8 cellular contexts compared by ENCODE assay signal in genomic region chr16:2671193-2671592, GRCh38. TPM values are rescaled to one million over a fixed set of nuclear protein-coding genes. Genes with fewer than 3 reads are reported as not detected.
DNase-seq lines count a peak whose midpoint lies in the region; ATAC-seq, FAIRE-seq and TF ChIP-seq lines count a peak whose summit lies in the region.
"Not testable (repeated sequence)": the region's sequence is repeated elsewhere in the genome, so short reads cannot be mapped to it uniquely, and the experiment has no call there.

No MANE protein-coding gene starts in this region.

- H3K4me1 ChIP-seq in Caco-2 = not testable (repeated sequence)
- peaks cover 11% of the 10 kb centered on the region for H3K4me1 ChIP-seq in astrocyte (ENCODE audit: insufficient read depth, low read length)
- H3K4me1 ChIP-seq in testis = peaks cover 13% of the 10 kb centered on the region

- not testable (repeated sequence) for H3K36me3 Mint-ChIP-seq in Caco-2 (ENCODE audit: insufficient read depth, unreplicated experiment)
- H3K36me3 Mint-ChIP-seq in astrocyte (ENCODE audit: low read depth, unreplicated experiment) (peaks cover 10% of the 10 kb centered on the region), naive B cell (peaks cover 0 to 11% of the 10 kb centered on the region in 2 donors)

- not testable (repeated sequence) for H3K4me3 ChIP-seq in Caco-2 (ENCODE audit: low read depth, low read length); astrocyte (ENCODE audit: insufficient read depth, low read depth, low read length); testis

- H3K36me3 ChIP-seq in Caco-2 (ENCODE audit: control insufficient read depth, insufficient read depth, low read length); astrocyte (ENCODE audit: insufficient read depth, low read length); testis (ENCODE audit: low read depth, missing control alignments): not testable (repeated sequence)

- TF ChIP-seq CTCF in Caco-2 (IDR thresholded peaks at IDR 0.05; ENCODE audit: insufficient read depth in 1 of 2, low read depth in 1 of 2, low read length in 1 of 2, severe bottlenecking in 1 of 2, unreplicated experiment in 1 of 2) = peak; percentile 25 to 39
- TF ChIP-seq CTCF in GM20000 (IDR thresholded peaks at IDR 0.05; ENCODE audit: extremely low read depth, missing control alignments) = peak; percentile 47
- TF ChIP-seq CTCF in astrocyte (IDR thresholded peaks at IDR 0.05; ENCODE audit: insufficient read depth, low read depth, low read length) = peak; percentile 10
- peak in 1 of 3 experiments; percentile 34 for TF ChIP-seq CTCF in testis (IDR thresholded peaks at IDR 0.05)

- not testable (repeated sequence) for H3K4me3 Mint-ChIP-seq in Caco-2 (ENCODE audit: unreplicated experiment); astrocyte (ENCODE audit: unreplicated experiment)
- peak overlapping the region in 4 of 8 donors; percentile 12 to 82 (median 52) for H3K4me3 Mint-ChIP-seq in naive B cell

- H3K9me3 ChIP-seq in Caco-2; astrocyte (ENCODE audit: insufficient read depth, low read depth, low read length); testis: not testable (repeated sequence)

- not testable (repeated sequence) for H3K27ac ChIP-seq in astrocyte (ENCODE audit: low read depth, low read length); testis

- not testable (repeated sequence) for H3K4me1 Mint-ChIP-seq in Caco-2 (ENCODE audit: low read depth, unreplicated experiment)
- H3K4me1 Mint-ChIP-seq in astrocyte (ENCODE audit: low read depth, unreplicated experiment) (peaks cover 16% of the 10 kb centered on the region), naive B cell (peaks cover 13 to 33% (median 25%) of the 10 kb centered on the region in 3 donors)

- not testable (repeated sequence) for H3K4me2 ChIP-seq in astrocyte (ENCODE audit: low read length)

- not testable (repeated sequence) for H4K20me1 ChIP-seq in astrocyte (ENCODE audit: insufficient read depth, low read length)

- H3K9me3 Mint-ChIP-seq in Caco-2 (ENCODE audit: unreplicated experiment); astrocyte (ENCODE audit: unreplicated experiment); naive B cell: not testable (repeated sequence)

- not testable (repeated sequence) for H3K27me3 Mint-ChIP-seq in Caco-2 (ENCODE audit: insufficient read depth, unreplicated experiment); astrocyte (ENCODE audit: low read depth, unreplicated experiment); naive B cell

- intact Hi-C loops in Caco-2 (cut with micrococcal nuclease; ENCODE audit: unreplicated experiment); testis (cut with DNase I; ENCODE audit: low total_unique reads): not testable (repeated sequence)

- H3K79me2 ChIP-seq in astrocyte (ENCODE audit: insufficient read depth, low read length) = not testable (repeated sequence)

- not testable (repeated sequence) for FAIRE-seq in astrocyte (lab: Jason Lieb, UNC)

- DNase-seq in Caco-2 (peak in 1 of 2 experiments; percentile 43), OCI-M1 (lab: John Stamatoyannopoulos, UW) (peak; percentile 10), erythroblast (lab: John Stamatoyannopoulos, UW) (peak; percentile 31 to 36), testis (peak; percentile 60)
- DNase-seq in GM20000 (ENCODE audit: low spot score); astrocyte (ENCODE audit: low read depth); naive B cell: not testable (repeated sequence)
- DNase-seq in activated CD4-positive, alpha-beta T cell treated with anti-CD3 and anti-CD28 coated beads, Interleukin-2, amount 50 U/mL, for 48 hours = peak; percentile 54 to 65

- H3K27me3 ChIP-seq in Caco-2 (replicated peaks; ENCODE audit: control insufficient read depth, insufficient read depth, low read length); astrocyte (ENCODE audit: insufficient read depth, low read length); testis: not testable (repeated sequence)

- H3K9ac ChIP-seq in astrocyte (ENCODE audit: low read length) = not testable (repeated sequence)

- CTCF ChIA-PET in Caco-2 (lab: Charles Lee) = not testable (repeated sequence)

- not testable (repeated sequence) for ATAC-seq in naive B cell (ENCODE audit: low read depth in 2 of 2)

- POLR2A ChIA-PET in Caco-2 (lab: Charles Lee) = not testable (repeated sequence)

- BruUV-seq in Caco-2 (replicated peaks; lab: Mats Ljungman, UMichigan) = not testable (repeated sequence)

- not testable (repeated sequence) for TF ChIP-seq POLR2A in erythroblast (IDR thresholded peaks at IDR 0.05; ENCODE audit: low read length); testis (IDR thresholded peaks at IDR 0.05)

- H3K27ac Mint-ChIP-seq in Caco-2 (ENCODE audit: unreplicated experiment); astrocyte (ENCODE audit: unreplicated experiment): not testable (repeated sequence)
- H3K27ac Mint-ChIP-seq in naive B cell = peak overlapping the region in 5 of 6 donors; percentile 33 to 95 (median 59)

- WGBS in testis, 2 donors = 65 to 73% methylated on average over 2 to 10 of the region's 10 CpGs

- not testable (repeated sequence) for H2AFZ ChIP-seq in astrocyte (ENCODE audit: low read depth, low read length)

RNA-seq across cellular contexts. Expression of gene KCTD5, which starts 11.1 kb away (rescaled TPM):
- total RNA-seq in Caco-2 (2022) = 30.4 and 33.3 TPM in 2 replicates
- 53.0 and 55.4 TPM in 2 replicates for total RNA-seq in astrocyte
- polyA plus RNA-seq in naive B cell (ENCODE audit: low read depth in 6 of 6) = 10 to 100 TPM; 18.3 to 27.5 (median 22.3) TPM
- 10 to 100 TPM; 63.9 to 72.2 TPM for total RNA-seq in testis
- 33.3 TPM for polyA plus RNA-seq in testis (ENCODE audit: insufficient read depth, low read depth, low replicate concordance)

RNA-seq across cellular contexts. Expression of gene PRSS27, which starts 48.8 kb away (rescaled TPM):
- 0.72 and 1.1 TPM in 2 replicates for total RNA-seq in Caco-2 (2022)
- 2.3 and 3.0 TPM in 2 replicates for total RNA-seq in astrocyte
- under 1 TPM in 1 of 6 donors, not detected in 5; 0.36 TPM for polyA plus RNA-seq in naive B cell (ENCODE audit: low read depth in 6 of 6)
- 1 to 10 TPM; 6.4 to 6.7 TPM for total RNA-seq in testis
- 4.3 TPM for polyA plus RNA-seq in testis (ENCODE audit: insufficient read depth, low read depth, low replicate concordance)
